ENCODE assay signal across 8 cellular contexts in genomic region chr14:96797188-96797942, GRCh38. TPM values are rescaled to one million over a fixed set of nuclear protein-coding genes. Genes with fewer than 3 reads are reported as not detected.
A peak's percentile ranks its signal among the peaks of the same experiment; 100 is the strongest.
DNase-seq lines count a peak whose midpoint lies in the region; ATAC-seq lines count a peak whose summit lies in the region.

TSS of gene VRK1 (plus strand) at chr14:96797382. CDS start at chr14:96833472, 36,090 bp downstream.

- H3K4me1 Mint-ChIP-seq in naive B cell: peaks cover 14 to 16% (median 14%) of the 10 kb centered on the region in 3 donors
- H3K4me1 Mint-ChIP-seq in stimulated activated effector memory CD8-positive, alpha-beta T cell treated with anti-CD3 and anti-CD28 coated beads, Interleukin-12 subunit alpha, Interleukin-12 subunit beta, amount 100 ng/mL, for 72 hours: peaks cover 23% of the 10 kb centered on the region

- H3K4me3 Mint-ChIP-seq in naive B cell: peak within 1 kb of the TSS; percentile 91 to 95 (median 94)
- peak within 1 kb of the TSS; percentile 89 for H3K4me3 Mint-ChIP-seq in stimulated activated effector memory CD8-positive, alpha-beta T cell treated with anti-CD3 and anti-CD28 coated beads, Interleukin-12 subunit alpha, Interleukin-12 subunit beta, amount 100 ng/mL, for 72 hours

- peak within 1 kb of the TSS; percentile 75 to 97 (median 94) for H3K27ac Mint-ChIP-seq in naive B cell
- H3K27ac Mint-ChIP-seq in stimulated activated effector memory CD8-positive, alpha-beta T cell treated with anti-CD3 and anti-CD28 coated beads, Interleukin-12 subunit alpha, Interleukin-12 subunit beta, amount 100 ng/mL, for 72 hours: peak within 1 kb of the TSS; percentile 93

- H3K36me3 Mint-ChIP-seq in naive B cell: no peaks in the 10 kb centered on the region
- peaks cover 6% of the 10 kb centered on the region for H3K36me3 Mint-ChIP-seq in stimulated activated effector memory CD8-positive, alpha-beta T cell treated with anti-CD3 and anti-CD28 coated beads, Interleukin-12 subunit alpha, Interleukin-12 subunit beta, amount 100 ng/mL, for 72 hours

- H3K27me3 Mint-ChIP-seq in naive B cell: peaks cover 7 to 27% (median 20%) of the 10 kb centered on the region in 3 donors

- DNase-seq in EH (ENCODE audit: low read depth): peak; percentile 96
- DNase-seq in GOT3 (lab: John Stamatoyannopoulos, UW): peak; percentile 29
- peak; percentile 92 for DNase-seq in LHCN-M2 (ENCODE audit: low read depth)
- DNase-seq in RPMI7951 (ENCODE audit: low read depth): peak; percentile 93
- peak; percentile 91 for DNase-seq in activated T-helper 1 cell treated with Interleukin-2 at 50 U/mL for 16 hours (ENCODE audit: low read depth)
- peak; percentile 93 for DNase-seq in fibroblast of gingiva (ENCODE audit: low read depth)
- peak; percentile 90 for DNase-seq in naive B cell
- peak; percentile 78 to 94 for DNase-seq in stimulated activated effector memory CD8-positive, alpha-beta T cell treated with anti-CD3 and anti-CD28 coated beads, Interleukin-12 subunit alpha, Interleukin-12 subunit beta, amount 100 ng/mL, for 72 hours (ENCODE audit: low spot score in 2 of 2)

- peak; percentile 93 to 94 for ATAC-seq in naive B cell (ENCODE audit: low read depth in 2 of 2)
- ATAC-seq in stimulated activated effector memory CD8-positive, alpha-beta T cell treated with anti-CD3 and anti-CD28 coated beads, Interleukin-12 subunit alpha, Interleukin-12 subunit beta, amount 100 ng/mL, for 72 hours: peak; percentile 99

- no peaks in the 10 kb centered on the region for H3K9me3 Mint-ChIP-seq in naive B cell
- H3K9me3 Mint-ChIP-seq in stimulated activated effector memory CD8-positive, alpha-beta T cell treated with anti-CD3 and anti-CD28 coated beads, Interleukin-12 subunit alpha, Interleukin-12 subunit beta, amount 100 ng/mL, for 72 hours: no peaks in the 10 kb centered on the region

RNA-seq across cellular contexts. Expression of gene VRK1, which starts in this region (rescaled TPM):
- total RNA-seq in LHCN-M2 (2014; rRNA removed): 47.8 and 58.0 TPM in 2 replicates
- polyA plus RNA-seq in LHCN-M2 (2012): 11.2 TPM
- 64.5 and 72.2 TPM in 2 replicates for total RNA-seq in RPMI7951 (2014; rRNA removed; shearing (Covaris generic))
- polyA plus RNA-seq in naive B cell (ENCODE audit: low read depth in 6 of 6): 10 to 100 TPM; 55.6 to 81.2 (median 61.3) TPM

Comparison
In these comparisons a context has a peak if more than half of its experiments do, and no peak if none do; other contexts are left out.
1. Peak in every context shown above with its lines: DNase-seq and ATAC-seq.
2. DNase-seq: peak in every context shown above with its lines; median percentile 96 in EH; 93 in RPMI7951; 93 in fibroblast of gingiva; 92 in LHCN-M2; 91 in activated T-helper 1 cell treated with Interleukin-2 at 50 U/mL for 16 hours; 90 in naive B cell; 86 in stimulated activated effector memory CD8-positive, alpha-beta T cell treated with anti-CD3 and anti-CD28 coated beads, Interleukin-12 subunit alpha, Interleukin-12 subunit beta, amount 100 ng/mL, for 72 hours; 29 in GOT3.